1 cellular context compared by ENCODE assay signal in the genomic region with DNA sequence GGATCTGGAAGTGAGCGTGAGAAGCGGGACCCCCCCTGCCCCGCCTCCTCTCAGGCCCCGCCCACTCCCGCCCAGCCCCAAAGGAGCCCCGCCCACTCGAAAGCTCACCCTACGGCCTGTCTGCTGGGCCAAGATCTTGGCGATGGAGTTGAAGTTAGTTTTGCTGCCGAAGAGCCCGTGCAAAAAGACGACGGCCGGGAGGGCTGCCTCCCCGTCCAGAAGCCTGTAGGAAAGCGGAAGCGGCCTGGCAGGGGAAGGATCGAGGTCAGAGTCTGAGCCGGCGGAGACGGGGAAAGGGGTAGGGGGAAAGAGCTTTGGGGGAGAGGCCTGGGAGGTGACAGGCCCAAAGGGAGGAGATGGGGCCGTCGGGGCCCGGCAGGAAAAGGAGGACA.
TF ChIP-seq lines count a peak whose summit lies in the region.

No MANE protein-coding gene starts in this region.

TF ChIP-seq in HEK293, 187 proteins besides CTCF, POLR2A, EP300 and RAD21 (continued from another document and continues in another):
- TF ChIP-seq, protein P1, sequence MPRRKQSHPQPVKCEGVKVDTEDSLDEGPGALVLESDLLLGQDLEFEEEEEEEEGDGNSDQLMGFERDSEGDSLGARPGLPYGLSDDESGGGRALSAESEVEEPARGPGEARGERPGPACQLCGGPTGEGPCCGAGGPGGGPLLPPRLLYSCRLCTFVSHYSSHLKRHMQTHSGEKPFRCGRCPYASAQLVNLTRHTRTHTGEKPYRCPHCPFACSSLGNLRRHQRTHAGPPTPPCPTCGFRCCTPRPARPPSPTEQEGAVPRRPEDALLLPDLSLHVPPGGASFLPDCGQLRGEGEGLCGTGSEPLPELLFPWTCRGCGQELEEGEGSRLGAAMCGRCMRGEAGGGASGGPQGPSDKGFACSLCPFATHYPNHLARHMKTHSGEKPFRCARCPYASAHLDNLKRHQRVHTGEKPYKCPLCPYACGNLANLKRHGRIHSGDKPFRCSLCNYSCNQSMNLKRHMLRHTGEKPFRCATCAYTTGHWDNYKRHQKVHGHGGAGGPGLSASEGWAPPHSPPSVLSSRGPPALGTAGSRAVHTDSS (tag by site-specific recombination; IDR thresholded peaks at IDR 0.05), result no peak
- 0 out of 2 replicates have a peak, but pooled peaks have one; percentile 43 for TF ChIP-seq ZNF449 (tag by site-specific recombination; IDR thresholded peaks at IDR 0.05)
- TF ChIP-seq RBAK (tag by site-specific recombination; IDR thresholded peaks at IDR 0.05), result no peak
- TF ChIP-seq, protein P2, sequence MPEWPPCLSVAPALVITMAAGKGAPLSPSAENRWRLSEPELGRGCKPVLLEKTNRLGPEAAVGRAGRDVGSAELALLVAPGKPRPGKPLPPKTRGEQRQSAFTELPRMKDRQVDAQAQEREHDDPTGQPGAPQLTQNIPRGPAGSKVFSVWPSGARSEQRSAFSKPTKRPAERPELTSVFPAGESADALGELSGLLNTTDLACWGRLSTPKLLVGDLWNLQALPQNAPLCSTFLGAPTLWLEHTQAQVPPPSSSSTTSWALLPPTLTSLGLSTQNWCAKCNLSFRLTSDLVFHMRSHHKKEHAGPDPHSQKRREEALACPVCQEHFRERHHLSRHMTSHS (tag by site-specific recombination; IDR thresholded peaks at IDR 0.05), result no peak
- no peak for TF ChIP-seq ZNF791 (tag by site-specific recombination; IDR thresholded peaks at IDR 0.05)
- no peak for TF ChIP-seq PRDM2 (tag by site-specific recombination; IDR thresholded peaks at IDR 0.05; ENCODE audit: borderline replicate concordance)
- TF ChIP-seq ZBTB7A (tag by site-specific recombination; IDR thresholded peaks at IDR 0.05; ENCODE audit: low read depth), result no peak
- TF ChIP-seq ZNF660 (tag by site-specific recombination; IDR thresholded peaks at IDR 0.05), result no peak
- TF ChIP-seq, protein P3, sequence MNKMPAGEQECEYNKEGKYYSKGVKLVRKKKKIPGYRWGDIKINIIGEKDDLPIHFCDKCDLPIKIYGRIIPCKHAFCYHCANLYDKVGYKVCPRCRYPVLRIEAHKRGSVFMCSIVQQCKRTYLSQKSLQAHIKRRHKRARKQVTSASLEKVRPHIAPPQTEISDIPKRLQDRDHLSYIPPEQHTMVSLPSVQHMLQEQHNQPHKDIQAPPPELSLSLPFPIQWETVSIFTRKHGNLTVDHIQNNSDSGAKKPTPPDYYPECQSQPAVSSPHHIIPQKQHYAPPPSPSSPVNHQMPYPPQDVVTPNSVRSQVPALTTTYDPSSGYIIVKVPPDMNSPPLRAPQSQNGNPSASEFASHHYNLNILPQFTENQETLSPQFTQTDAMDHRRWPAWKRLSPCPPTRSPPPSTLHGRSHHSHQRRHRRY (tag by site-specific recombination; IDR thresholded peaks at IDR 0.05), result no peak
- no peak for TF ChIP-seq ZNF529 (tag by site-specific recombination; IDR thresholded peaks at IDR 0.05; ENCODE audit: insufficient replicate concordance)
- no peak for TF ChIP-seq EGR2 (tag by site-specific recombination; IDR thresholded peaks at IDR 0.05; ENCODE audit: low read depth)
- TF ChIP-seq ZNF423 (tag by site-specific recombination; IDR thresholded peaks at IDR 0.05), result no peak
- TF ChIP-seq ZNF23 (tag by site-specific recombination; IDR thresholded peaks at IDR 0.05; ENCODE audit: borderline replicate concordance), result no peak
- TF ChIP-seq ZNF133 (tag by site-specific recombination; IDR thresholded peaks at IDR 0.05), result no peak
- TF ChIP-seq ZNF202 (tag by site-specific recombination; IDR thresholded peaks at IDR 0.05; ENCODE audit: borderline replicate concordance), result no peak
- TF ChIP-seq ZFHX2 (tag by site-specific recombination; conservative IDR thresholded peaks at IDR 0.05), result 0 out of 2 replicates have a peak, but pooled peaks have one; percentile 9
- TF ChIP-seq MZF1 (tag by site-specific recombination; IDR thresholded peaks at IDR 0.05; ENCODE audit: borderline replicate concordance), result no peak
- TF ChIP-seq, protein P4, sequence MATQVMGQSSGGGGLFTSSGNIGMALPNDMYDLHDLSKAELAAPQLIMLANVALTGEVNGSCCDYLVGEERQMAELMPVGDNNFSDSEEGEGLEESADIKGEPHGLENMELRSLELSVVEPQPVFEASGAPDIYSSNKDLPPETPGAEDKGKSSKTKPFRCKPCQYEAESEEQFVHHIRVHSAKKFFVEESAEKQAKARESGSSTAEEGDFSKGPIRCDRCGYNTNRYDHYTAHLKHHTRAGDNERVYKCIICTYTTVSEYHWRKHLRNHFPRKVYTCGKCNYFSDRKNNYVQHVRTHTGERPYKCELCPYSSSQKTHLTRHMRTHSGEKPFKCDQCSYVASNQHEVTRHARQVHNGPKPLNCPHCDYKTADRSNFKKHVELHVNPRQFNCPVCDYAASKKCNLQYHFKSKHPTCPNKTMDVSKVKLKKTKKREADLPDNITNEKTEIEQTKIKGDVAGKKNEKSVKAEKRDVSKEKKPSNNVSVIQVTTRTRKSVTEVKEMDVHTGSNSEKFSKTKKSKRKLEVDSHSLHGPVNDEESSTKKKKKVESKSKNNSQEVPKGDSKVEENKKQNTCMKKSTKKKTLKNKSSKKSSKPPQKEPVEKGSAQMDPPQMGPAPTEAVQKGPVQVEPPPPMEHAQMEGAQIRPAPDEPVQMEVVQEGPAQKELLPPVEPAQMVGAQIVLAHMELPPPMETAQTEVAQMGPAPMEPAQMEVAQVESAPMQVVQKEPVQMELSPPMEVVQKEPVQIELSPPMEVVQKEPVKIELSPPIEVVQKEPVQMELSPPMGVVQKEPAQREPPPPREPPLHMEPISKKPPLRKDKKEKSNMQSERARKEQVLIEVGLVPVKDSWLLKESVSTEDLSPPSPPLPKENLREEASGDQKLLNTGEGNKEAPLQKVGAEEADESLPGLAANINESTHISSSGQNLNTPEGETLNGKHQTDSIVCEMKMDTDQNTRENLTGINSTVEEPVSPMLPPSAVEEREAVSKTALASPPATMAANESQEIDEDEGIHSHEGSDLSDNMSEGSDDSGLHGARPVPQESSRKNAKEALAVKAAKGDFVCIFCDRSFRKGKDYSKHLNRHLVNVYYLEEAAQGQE (tag by site-specific recombination; IDR thresholded peaks at IDR 0.05), result no peak
- TF ChIP-seq, protein P5, sequence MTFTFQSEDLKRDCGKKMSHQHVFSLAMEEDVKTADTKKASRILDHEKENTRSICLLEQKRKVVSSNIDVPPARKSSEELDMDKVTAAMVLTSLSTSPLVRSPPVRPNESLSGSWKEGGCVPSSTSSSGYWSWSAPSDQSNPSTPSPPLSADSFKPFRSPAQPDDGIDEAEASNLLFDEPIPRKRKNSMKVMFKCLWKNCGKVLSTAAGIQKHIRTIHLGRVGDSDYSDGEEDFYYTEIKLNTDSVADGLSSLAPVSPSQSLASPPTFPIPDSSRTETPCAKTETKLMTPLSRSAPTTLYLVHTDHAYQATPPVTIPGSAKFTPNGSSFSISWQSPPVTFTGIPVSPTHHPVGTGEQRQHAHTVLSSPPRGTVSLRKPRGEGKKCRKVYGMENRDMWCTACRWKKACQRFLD (tag by site-specific recombination; IDR thresholded peaks at IDR 0.05), result no peak
- TF ChIP-seq ZBTB49 (tag by site-specific recombination; IDR thresholded peaks at IDR 0.05; ENCODE audit: low read depth), result no peak
- TF ChIP-seq YY2 (tag by site-specific recombination; IDR thresholded peaks at IDR 0.05), result no peak
- TF ChIP-seq TCF7L2 (IDR thresholded peaks at IDR 0.05; ENCODE audit: borderline replicate concordance, low read depth, low read length), result no peak
- peak; percentile 40; the same call in 1 of the 2 replicates for TF ChIP-seq ZNF600 (tag by site-specific recombination; IDR thresholded peaks at IDR 0.05)
- no peak for TF ChIP-seq KLF8 (tag by site-specific recombination; IDR thresholded peaks at IDR 0.05)
- TF ChIP-seq KLF1 (tag by site-specific recombination; IDR thresholded peaks at IDR 0.05), result no peak
- TF ChIP-seq ZSCAN16 (tag by site-specific recombination; IDR thresholded peaks at IDR 0.05), result 0 out of 2 replicates have a peak, but pooled peaks have one; percentile 29
- no peak for TF ChIP-seq ZNF223 (tag by site-specific recombination; IDR thresholded peaks at IDR 0.05)
- peak; percentile 11; the same call in 1 of the 2 replicates for TF ChIP-seq ZBTB11 (tag by site-specific recombination; conservative IDR thresholded peaks at IDR 0.05; ENCODE audit: low read depth)
- TF ChIP-seq ZNF248 (tag by site-specific recombination; IDR thresholded peaks at IDR 0.05), result no peak
